8 cellular contexts compared by ENCODE assay signal in genomic region chr9:126804198-126804695, GRCh38. TPM values are rescaled to one million over a fixed set of nuclear protein-coding genes. Genes with fewer than 3 reads are reported as not detected.
A peak's percentile ranks its signal among the peaks of the same experiment; 100 is the strongest.
DNase-seq lines count a peak whose midpoint lies in the region; ATAC-seq and TF ChIP-seq lines count a peak whose summit lies in the region.

No MANE protein-coding gene starts in this region.

- ATAC-seq in stimulated activated naive B cell treated with anti-CD40 and anti-IgM and Interleukin-4, amounts not matched to agents 10 μg/mL and 1 μg/mL and 100 μg/mL, for 72 hours (replicated peaks): no peak
- ATAC-seq in GM21825 (IDR thresholded peaks at IDR 0.05; ENCODE audit: unreplicated experiment): no peak

- H3K9ac ChIP-seq in iPS-18a (ENCODE audit: low read length): peak overlapping the region; percentile 73

- peaks cover 28% of the 10 kb centered on the region for H3K4me1 Mint-ChIP-seq in activated T-helper 2 cell treated with anti-CD3 and anti-CD28 coated beads, Interferon-gamma antibody, Interleukin-2, Interleukin-4, amounts not matched to agents 10 μg/mL and 5 μg/mL and 100 μg/mL, durations not matched to agents 14 hours and 24 hours and 36 hours (ENCODE audit: low read depth)
- peaks cover 12 to 32% of the 10 kb centered on the region in 2 donors for H3K4me1 Mint-ChIP-seq in stimulated activated naive B cell treated with anti-CD40 and anti-IgM and Interleukin-4, amounts not matched to agents 10 μg/mL and 1 μg/mL and 100 μg/mL, for 72 hours

- H3K27me3 Mint-ChIP-seq in activated T-helper 2 cell treated with anti-CD3 and anti-CD28 coated beads, Interferon-gamma antibody, Interleukin-2, Interleukin-4, amounts not matched to agents 10 μg/mL and 5 μg/mL and 100 μg/mL, durations not matched to agents 14 hours and 24 hours and 36 hours (ENCODE audit: low read depth): no peaks in the 10 kb centered on the region
- no peaks in the 10 kb centered on the region for H3K27me3 Mint-ChIP-seq in stimulated activated naive B cell treated with anti-CD40 and anti-IgM and Interleukin-4, amounts not matched to agents 10 μg/mL and 1 μg/mL and 100 μg/mL, for 72 hours

- peaks cover 4% of the 10 kb centered on the region for H3K36me3 ChIP-seq in iPS-18a (ENCODE audit: control insufficient read depth, low read depth, low read length)

- H3K4me1 ChIP-seq in iPS-18a (ENCODE audit: control insufficient read depth, low read depth, low read length): peaks cover 5% of the 10 kb centered on the region

- H3K27ac ChIP-seq in HL-60 (replicated peaks): peak overlapping the region; percentile 79
- H3K27ac ChIP-seq in iPS-18a (ENCODE audit: low read length): no peak overlapping the region

- intact Hi-C loops in activated T-helper 2 cell treated with anti-CD3 and anti-CD28 coated beads, Interferon-gamma antibody, Interleukin-2, Interleukin-4, amounts not matched to agents 10 μg/mL and 5 μg/mL and 100 μg/mL, durations not matched to agents 14 hours and 24 hours and 36 hours (cut with micrococcal nuclease): loop anchor here (2.0 kb wide), 3 partner anchors 27 to 81 kb away; partner anchors contain the start of gene ZBTB34

- peaks cover 5% of the 10 kb centered on the region for H3K9me3 Mint-ChIP-seq in activated T-helper 2 cell treated with anti-CD3 and anti-CD28 coated beads, Interferon-gamma antibody, Interleukin-2, Interleukin-4, amounts not matched to agents 10 μg/mL and 5 μg/mL and 100 μg/mL, durations not matched to agents 14 hours and 24 hours and 36 hours
- peaks cover 0 to 4% of the 10 kb centered on the region in 2 donors for H3K9me3 Mint-ChIP-seq in stimulated activated naive B cell treated with anti-CD40 and anti-IgM and Interleukin-4, amounts not matched to agents 10 μg/mL and 1 μg/mL and 100 μg/mL, for 72 hours

- H3K4me3 ChIP-seq in HL-60 (replicated peaks; ENCODE audit: insufficient read depth, low read length): peak overlapping the region; percentile 96
- peak overlapping the region; percentile 76 for H3K4me3 ChIP-seq in iPS-18a (ENCODE audit: low read length)

- H3K4me3 Mint-ChIP-seq in activated T-helper 2 cell treated with anti-CD3 and anti-CD28 coated beads, Interferon-gamma antibody, Interleukin-2, Interleukin-4, amounts not matched to agents 10 μg/mL and 5 μg/mL and 100 μg/mL, durations not matched to agents 14 hours and 24 hours and 36 hours (ENCODE audit: low read depth): peak overlapping the region; percentile 90
- peak overlapping the region; percentile 86 to 89 for H3K4me3 Mint-ChIP-seq in stimulated activated naive B cell treated with anti-CD40 and anti-IgM and Interleukin-4, amounts not matched to agents 10 μg/mL and 1 μg/mL and 100 μg/mL, for 72 hours

- DNase-seq in HL-60 (ENCODE audit: low read depth in 1 of 2, low spot score in 1 of 2): no peak
- no peak for DNase-seq in activated T-helper 2 cell treated with anti-CD3 and anti-CD28 coated beads, Interferon-gamma antibody, Interleukin-2, Interleukin-4, amounts not matched to agents 10 μg/mL and 5 μg/mL and 100 μg/mL, durations not matched to agents 14 hours and 24 hours and 36 hours (ENCODE audit: low spot score)
- DNase-seq in stimulated activated naive B cell treated with anti-CD40 and anti-IgM and Interleukin-4, amounts not matched to agents 10 μg/mL and 1 μg/mL and 100 μg/mL, for 72 hours: no peak
- DNase-seq in NCI-H187 (lab: John Stamatoyannopoulos, UW): no peak
- no peak for DNase-seq in NCI-H1417 treated with DMSO at 0.1 percent for 48 hours (lab: John Stamatoyannopoulos, UW)
- DNase-seq in SW480 (ENCODE audit: low spot score): no peak

- peak overlapping the region; percentile 83 for H3K27ac Mint-ChIP-seq in activated T-helper 2 cell treated with anti-CD3 and anti-CD28 coated beads, Interferon-gamma antibody, Interleukin-2, Interleukin-4, amounts not matched to agents 10 μg/mL and 5 μg/mL and 100 μg/mL, durations not matched to agents 14 hours and 24 hours and 36 hours
- peak overlapping the region; percentile 95 for H3K27ac Mint-ChIP-seq in stimulated activated naive B cell treated with anti-CD40 and anti-IgM and Interleukin-4, amounts not matched to agents 10 μg/mL and 1 μg/mL and 100 μg/mL, for 72 hours

- H3K27me3 ChIP-seq in HL-60 (ENCODE audit: insufficient read depth, poor library complexity, severe bottlenecking): no peaks in the 10 kb centered on the region
- H3K27me3 ChIP-seq in iPS-18a (ENCODE audit: control insufficient read depth, insufficient read depth, low read length): peaks cover 9% of the 10 kb centered on the region

- TF ChIP-seq CTCF in HL-60 (IDR thresholded peaks at IDR 0.05; ENCODE audit: insufficient read depth, low read length): no peak

- no peaks in the 10 kb centered on the region for H3K9me3 ChIP-seq in iPS-18a (ENCODE audit: control insufficient read depth, low read depth, low read length)

- H3K36me3 Mint-ChIP-seq in activated T-helper 2 cell treated with anti-CD3 and anti-CD28 coated beads, Interferon-gamma antibody, Interleukin-2, Interleukin-4, amounts not matched to agents 10 μg/mL and 5 μg/mL and 100 μg/mL, durations not matched to agents 14 hours and 24 hours and 36 hours (ENCODE audit: low read depth): peaks cover 20% of the 10 kb centered on the region
- H3K36me3 Mint-ChIP-seq in stimulated activated naive B cell treated with anti-CD40 and anti-IgM and Interleukin-4, amounts not matched to agents 10 μg/mL and 1 μg/mL and 100 μg/mL, for 72 hours: peaks cover 0 to 13% of the 10 kb centered on the region in 2 donors

RNA-seq across cellular contexts. Expression of gene ZBTB43, which starts 0.6 kb away (rescaled TPM):
- 16.4 and 22.3 TPM in 2 replicates for total RNA-seq in activated T-helper 2 cell treated with anti-CD3 and anti-CD28 coated beads, Interferon-gamma antibody, Interleukin-2, Interleukin-4, amounts not matched to agents 10 μg/mL and 5 μg/mL and 100 μg/mL, durations not matched to agents 14 hours and 24 hours and 36 hours

RNA-seq across cellular contexts. Expression of gene ZBTB34, which starts 56.2 kb away (rescaled TPM):
- total RNA-seq in activated T-helper 2 cell treated with anti-CD3 and anti-CD28 coated beads, Interferon-gamma antibody, Interleukin-2, Interleukin-4, amounts not matched to agents 10 μg/mL and 5 μg/mL and 100 μg/mL, durations not matched to agents 14 hours and 24 hours and 36 hours: 6.7 and 7.2 TPM in 2 replicates
